In the genomic region with DNA sequence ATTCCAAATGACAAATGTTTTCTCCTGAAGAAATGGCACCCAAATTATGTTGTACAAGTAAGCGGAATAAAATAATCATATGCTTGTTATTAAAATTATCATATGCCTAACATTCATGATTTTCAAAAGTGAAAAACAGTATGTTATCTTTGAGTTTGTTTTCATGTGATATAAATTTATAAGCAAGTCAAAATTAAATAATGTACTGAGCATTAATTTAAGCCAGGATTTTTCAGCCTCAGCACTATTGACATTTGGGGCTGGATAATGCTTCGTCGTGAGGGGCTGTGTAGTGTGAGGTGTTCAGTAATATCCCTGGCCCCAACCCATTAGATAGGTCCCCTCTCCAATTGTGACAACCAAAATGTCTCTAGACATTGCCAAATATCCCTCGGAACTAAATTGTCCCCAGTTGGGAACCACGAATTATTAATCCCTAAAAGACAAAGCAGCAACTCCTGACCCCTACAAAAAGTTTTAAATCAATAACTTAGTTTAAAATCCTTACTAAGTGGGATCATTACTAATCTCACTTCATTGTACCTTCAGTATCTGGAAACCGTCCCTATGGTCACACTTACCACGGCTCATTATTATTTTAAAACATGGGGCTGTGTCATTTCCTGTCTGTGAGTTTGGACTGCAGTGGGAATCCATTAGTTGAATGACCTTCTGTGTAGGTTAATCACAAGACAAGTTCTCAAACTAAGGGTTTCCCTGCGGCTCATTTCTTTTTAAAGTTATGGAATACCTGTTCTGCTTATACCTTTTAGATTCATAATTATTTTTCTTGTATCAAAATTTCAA, we compare ENCODE assay signal across 8 cellular contexts. TPM values are rescaled to one million over a fixed set of nuclear protein-coding genes. Genes with fewer than 3 reads are reported as not detected.
DNase-seq lines count a peak whose midpoint lies in the region; ATAC-seq and TF ChIP-seq lines count a peak whose summit lies in the region.

No MANE protein-coding gene starts in this region.

- TF ChIP-seq CTCF in CD14-positive monocyte (IDR thresholded peaks at IDR 0.05) (no peak), fibroblast of pulmonary artery (IDR thresholded peaks at IDR 0.05; ENCODE audit: low read length, missing control alignments) (no peak), retinal pigment epithelial cell (conservative IDR thresholded peaks at IDR 0.05; ENCODE audit: low read depth, low read length) (no peak)

- peaks cover 0 to 2% (median 0%) of the 10 kb centered on the region in 7 donors for H3K9me3 Mint-ChIP-seq in CD14-positive monocyte

- no peaks in the 10 kb centered on the region for H3K9me3 ChIP-seq in HUES6 (ENCODE audit: control insufficient read depth, insufficient read depth, low read depth, low read length)

- H3K27ac ChIP-seq in HUES6 (ENCODE audit: low read depth, low read length), result no peak overlapping the region

- H3K27ac Mint-ChIP-seq in CD14-positive monocyte, result peak overlapping the region in 6 of 7 donors; percentile 33 to 95 (median 92)

- intact Hi-C loops in CD14-positive monocyte (cut with micrococcal nuclease), result loop anchor here in 1 of 2 donors (5.0 kb wide), 1 partner anchor 44 kb away; the partner anchor contains the start of gene PAIP1

- peaks cover 0 to 3% (median 0%) of the 10 kb centered on the region in 3 donors for H3K27me3 Mint-ChIP-seq in CD14-positive monocyte (ENCODE audit: low read depth in 3 of 3)

- DNase-seq in CD14-positive monocyte (ENCODE audit: low spot score) (no peak), SW480 (ENCODE audit: low spot score) (peak; percentile 28), fibroblast of pulmonary artery (ENCODE audit: low read depth) (peak; percentile 27), retinal pigment epithelial cell (ENCODE audit: low read depth) (no peak), amygdala (lab: John Stamatoyannopoulos, UW) (no peak), hypothalamus (lab: John Stamatoyannopoulos, UW) (no peak)

- H3K36me3 ChIP-seq in HUES6 (ENCODE audit: control insufficient read depth, insufficient read depth, low read length), result no peaks in the 10 kb centered on the region

- no peak overlapping the region for H3K9ac ChIP-seq in HUES6 (ENCODE audit: low read length)

- peaks cover 6 to 9% of the 10 kb centered on the region in 2 donors for H3K36me3 Mint-ChIP-seq in CD14-positive monocyte

- peak; percentile 21 for ATAC-seq in GM19023 (IDR thresholded peaks at IDR 0.05; ENCODE audit: unreplicated experiment)

- H3K4me1 ChIP-seq in HUES6 (ENCODE audit: control insufficient read depth, insufficient read depth, low read length), result peaks cover 31% of the 10 kb centered on the region

- H3K27me3 ChIP-seq in HUES6 (ENCODE audit: control insufficient read depth, insufficient read depth, low read length), result peaks cover 9% of the 10 kb centered on the region

- H3K4me1 Mint-ChIP-seq in CD14-positive monocyte, result peaks cover 29% of the 10 kb centered on the region

- peak overlapping the region; percentile 99 for H3K4me3 Mint-ChIP-seq in CD14-positive monocyte

- peak overlapping the region; percentile 97 for H3K4me3 ChIP-seq in HUES6 (ENCODE audit: low read depth, low read length)
- peak overlapping the region; percentile 81 for H3K4me3 ChIP-seq in fibroblast of pulmonary artery (replicated peaks; ENCODE audit: low read depth, low read length)
- H3K4me3 ChIP-seq in retinal pigment epithelial cell (ENCODE audit: low read length), result peak overlapping the region; percentile 88

RNA-seq across cellular contexts. Expression of gene NNT, which starts 1.3 kb away (rescaled TPM):
- 10 to 100 TPM; 41.2 to 47.2 TPM for polyA plus RNA-seq in CD14-positive monocyte

RNA-seq across cellular contexts. Expression of gene PAIP1, which starts 44.8 kb away (rescaled TPM):
- polyA plus RNA-seq in CD14-positive monocyte, result 10 to 100 TPM; 41.0 to 49.2 TPM

Comparison
In these comparisons a context has a peak if more than half of its experiments do, and no peak if none do; other contexts are left out.
1. DNase-seq: peak in SW480 (single experiment) and fibroblast of pulmonary artery (single experiment); none in CD14-positive monocyte (single experiment), retinal pigment epithelial cell (single experiment), amygdala (0 of 56) and hypothalamus (0 of 51).
2. Peak in every context shown above with its lines, with median percentiles within 50 percentile points of each other: H3K4me3 ChIP-seq.